15 cellular contexts compared by ENCODE assay signal in genomic region chr2:102749938-102750337, GRCh38.
DNase-seq lines count a peak whose midpoint lies in the region; ATAC-seq lines count a peak whose summit lies in the region.
"Had no signal": no experiment of that assay in that cellular context is flagged by ENCODE, and none has a peak within 500 bp of the region (broad histone marks: within the 10 kb centered on the region; RNA-seq: fewer than 3 reads in every experiment).

No MANE protein-coding gene starts in this region.

- ATAC-seq in GM21723 (IDR thresholded peaks at IDR 0.05; ENCODE audit: unreplicated experiment): peak; percentile 67
- ATAC-seq in HG03280 (IDR thresholded peaks at IDR 0.05; ENCODE audit: unreplicated experiment): peak; percentile 87
- ATAC-seq: pancreas had no signal

- DNase-seq in NOMO-1 treated with DMSO at 0.1 percent for 48 hours (lab: John Stamatoyannopoulos, UW; ENCODE audit: unreplicated experiment): peak; percentile 19
- DNase-seq in NOMO-1 (lab: John Stamatoyannopoulos, UW; ENCODE audit: unreplicated experiment in 2 of 2): no peak
- no peak for DNase-seq in T1000 (lab: John Stamatoyannopoulos, UW)
- no peak for DNase-seq in DMS53 treated with DMSO at 0.1 percent for 48 hours (lab: John Stamatoyannopoulos, UW; ENCODE audit: unreplicated experiment)
- no peak for DNase-seq in AML-193 (lab: John Stamatoyannopoulos, UW)
- no peak for DNase-seq in amygdala (lab: John Stamatoyannopoulos, UW)
- DNase-seq: activated CD4-positive, alpha-beta T cell treated with anti-CD3 and anti-CD28 coated beads, Interleukin-2, amount 10 ng/mL, durations not matched to agents 24 days and 14 days; activated T-cell treated with anti-CD3 and anti-CD28 coated beads, Interleukin-2, amount 50 U/mL, for 72 hours; Calu3; KG1; NCI-H524 treated with DMSO at 0.1 percent for 48 hours; pancreas; stimulated activated CD4-positive, alpha-beta T cell treated with anti-CD3 and anti-CD28 coated beads, Interleukin-15, amount 100 ng/mL, for 24 hours had no signal
